ENCODE assay signal across 9 cellular contexts in genomic region chr21:29017639-29018237, GRCh38. TPM values are rescaled to one million over a fixed set of nuclear protein-coding genes. Genes with fewer than 3 reads are reported as not detected.
A peak's percentile ranks its signal among the peaks of the same experiment; 100 is the strongest.
DNase-seq lines count a peak whose midpoint lies in the region; ATAC-seq and TF ChIP-seq lines count a peak whose summit lies in the region.
"Had no signal": no experiment of that assay in that cellular context is flagged by ENCODE, and none has a peak within 500 bp of the region (broad histone marks: within the 10 kb centered on the region; RNA-seq: fewer than 3 reads in every experiment).

No MANE protein-coding gene starts in this region.

- POLR2A ChIA-PET in PC-3 (lab: Charles Lee; ENCODE audit: unreplicated experiment), result no interaction called here

- in situ Hi-C loops in GM23248 (cut with MboI) (no loop called here), brain microvascular endothelial cell (cut with HindIII; ENCODE audit: low pct_ligation_motif_present, low sequenced_read_pairs) (no loop called here)

- H3F3A ChIP-seq in GM23248 (ENCODE audit: insufficient read depth) (no peaks in the 10 kb centered on the region), PC-3 (ENCODE audit: low read length, unreplicated experiment) (no peaks in the 10 kb centered on the region)

- H3K9me3 ChIP-seq in GM23248 (ENCODE audit: low read depth) (no peaks in the 10 kb centered on the region), PC-3 (ENCODE audit: low read length) (no peaks in the 10 kb centered on the region), esophagus muscularis mucosa (no peaks in the 10 kb centered on the region)
- H3K9me3 ChIP-seq: neutrophil had no signal

- H3K36me3 ChIP-seq in GM23248 (ENCODE audit: low read depth) (no peaks in the 10 kb centered on the region), PC-3 (ENCODE audit: low read depth, low read length) (no peaks in the 10 kb centered on the region), esophagus muscularis mucosa (no peaks in the 10 kb centered on the region), brain microvascular endothelial cell (replicated peaks) (no peaks in the 10 kb centered on the region)
- H3K36me3 ChIP-seq: neutrophil had no signal

- BruUV-seq in PC-3 (replicated peaks; lab: Mats Ljungman, UMichigan), result no TSS peak

- intact Hi-C loops in PC-3 (cut with micrococcal nuclease) (no loop called here), esophagus muscularis mucosa (cut with DNase I) (no loop called here)

- no peak for TF ChIP-seq POLR2A in esophagus muscularis mucosa (IDR thresholded peaks at IDR 0.05; ENCODE audit: low read depth)

- H3K27ac ChIP-seq in GM23248, result no peak overlapping the region
- no peak overlapping the region for H3K27ac ChIP-seq in PC-3 (ENCODE audit: low read length)
- no peak overlapping the region for H3K27ac ChIP-seq in esophagus muscularis mucosa (replicated peaks in 1 of 4)
- peak overlapping the region in 9 of 21 experiments; percentile 9 to 96 (median 91) for H3K27ac ChIP-seq in skin epidermis
- no peak overlapping the region for H3K27ac ChIP-seq in brain microvascular endothelial cell
- H3K27ac ChIP-seq: neutrophil had no signal

- no peak for TF ChIP-seq EP300 in esophagus muscularis mucosa (IDR thresholded peaks at IDR 0.05)

- H3K4me2 ChIP-seq in GM23248 (ENCODE audit: unreplicated experiment) (peak overlapping the region; percentile 59), PC-3 (ENCODE audit: low read length) (peak overlapping the region; percentile 88)

- H3K27me3 ChIP-seq in GM23248 (replicated peaks; ENCODE audit: insufficient read depth) (no peaks in the 10 kb centered on the region), PC-3 (ENCODE audit: low read length) (no peaks in the 10 kb centered on the region), esophagus muscularis mucosa (no peaks in the 10 kb centered on the region), brain microvascular endothelial cell (replicated peaks) (no peaks in the 10 kb centered on the region)
- H3K27me3 ChIP-seq: neutrophil had no signal

- H3K79me2 ChIP-seq in GM23248 (ENCODE audit: insufficient read depth) (peaks cover 39% of the 10 kb centered on the region), PC-3 (ENCODE audit: low read length) (peaks cover 33% of the 10 kb centered on the region)

- DNase-seq in GM23248, result peak; percentile 18
- DNase-seq in PC-3, result no peak
- DNase-seq in esophagus muscularis mucosa (ENCODE audit: extremely low spot score), result no peak
- DNase-seq in pons (ENCODE audit: low spot score), result no peak
- no peak for DNase-seq in brain microvascular endothelial cell
- DNase-seq in GOT3 (lab: John Stamatoyannopoulos, UW), result no peak
- DNase-seq: activated CD4-positive, alpha-beta T cell treated with anti-CD3 and anti-CD28 coated beads, Interleukin-2, amount 50 U/mL, for 1 hour had no signal

- peak overlapping the region; percentile 76 for H3K4me3 ChIP-seq in GM23248
- H3K4me3 ChIP-seq in PC-3 (ENCODE audit: low read length), result peak overlapping the region; percentile 91
- H3K4me3 ChIP-seq in esophagus muscularis mucosa, result peak overlapping the region; percentile 78 to 97 (median 87)
- peak overlapping the region in 4 of 7 experiments; percentile 64 to 85 (median 76) for H3K4me3 ChIP-seq in skin epidermis
- H3K4me3 ChIP-seq in brain microvascular endothelial cell (ENCODE audit: low read depth, low read length), result no peak overlapping the region

- no peak for TF ChIP-seq CTCF in PC-3 (conservative IDR thresholded peaks at IDR 0.05; ENCODE audit: low read depth, low read length)
- no peak for TF ChIP-seq CTCF in esophagus muscularis mucosa (IDR thresholded peaks at IDR 0.05)
- no peak for TF ChIP-seq CTCF in brain microvascular endothelial cell (IDR thresholded peaks at IDR 0.05; ENCODE audit: low read depth, low read length, missing control alignments)

- H3K9me2 ChIP-seq in GM23248 (ENCODE audit: insufficient read depth) (no peaks in the 10 kb centered on the region), PC-3 (replicated peaks; ENCODE audit: low read length) (no peaks in the 10 kb centered on the region)

- ATAC-seq in PC-3, result no peak

- 66 to 67% methylated on average over 6 of the region's 6 CpGs for WGBS in GM23248 (ENCODE audit: low coverage in 1 of 2, low lambda C conversion rate in 2 of 2, missing lambda C conversion rate in 2 of 2), 2 experiments
- WGBS in esophagus muscularis mucosa, result 76% methylated on average over 6 of the region's 6 CpGs

- H4K20me1 ChIP-seq in GM23248 (ENCODE audit: insufficient read depth), result no peaks in the 10 kb centered on the region
- H4K20me1 ChIP-seq in PC-3 (ENCODE audit: low read length), result no peaks in the 10 kb centered on the region

- H3K4me1 ChIP-seq in GM23248 (ENCODE audit: insufficient read depth), result no peaks in the 10 kb centered on the region
- peaks cover 11% of the 10 kb centered on the region for H3K4me1 ChIP-seq in PC-3 (ENCODE audit: insufficient read depth, low read length)
- H3K4me1 ChIP-seq in esophagus muscularis mucosa, result peaks cover 12 to 24% (median 22%) of the 10 kb centered on the region in 4 donors

- CTCF ChIA-PET in PC-3 (lab: Charles Lee), result no interaction called here

- peak overlapping the region; percentile 83 for H3K9ac ChIP-seq in GM23248
- H3K9ac ChIP-seq in PC-3 (ENCODE audit: low read length), result peak overlapping the region; percentile 97; the same call in 1 of the 2 replicates

- H2AFZ ChIP-seq in GM23248 (peak overlapping the region; percentile 75), PC-3 (ENCODE audit: low read length) (peak overlapping the region; percentile 5; the same call in 1 of the 2 replicates)

RNA-seq across cellular contexts. Expression of gene RWDD2B, which starts 1.4 kb away (rescaled TPM):
- total RNA-seq in GM23248 (2014; rRNA removed; shearing (Covaris generic)), result 15.9 and 16.0 TPM in 2 replicates
- 30.8 and 32.5 TPM in 2 replicates for polyA plus RNA-seq in GM23248 (2016; fragmentation: Nextera tagmentation; extraction: Ambion mirVana)
- 10.3 and 20.2 TPM in 2 replicates for total RNA-seq in PC-3 (2014; rRNA removed)
- total RNA-seq in esophagus muscularis mucosa, result 10 to 100 TPM in 3 of 4 donors, 1 to 10 TPM in 1; 8.3 to 16.2 (median 12.9) TPM

RNA-seq across cellular contexts. Expression of gene USP16, which starts 6.7 kb away (rescaled TPM):
- 30.2 and 33.5 TPM in 2 replicates for total RNA-seq in GM23248 (2014; rRNA removed; shearing (Covaris generic))
- 36.8 and 46.8 TPM in 2 replicates for polyA plus RNA-seq in GM23248 (2016; fragmentation: Nextera tagmentation; extraction: Ambion mirVana)
- total RNA-seq in PC-3 (2014; rRNA removed), result 21.2 and 24.1 TPM in 2 replicates
- total RNA-seq in esophagus muscularis mucosa, result 10 to 100 TPM; 31.3 to 47.8 (median 38.7) TPM

RNA-seq across cellular contexts. Expression of gene LTN1, which starts 25.1 kb away (rescaled TPM):
- total RNA-seq in GM23248 (2014; rRNA removed; shearing (Covaris generic)), result 20.4 and 26.0 TPM in 2 replicates
- 14.7 and 16.8 TPM in 2 replicates for polyA plus RNA-seq in GM23248 (2016; fragmentation: Nextera tagmentation; extraction: Ambion mirVana)
- total RNA-seq in PC-3 (2014; rRNA removed) (16.4 and 21.0 TPM in 2 replicates), esophagus muscularis mucosa (10 to 100 TPM; 19.4 to 39.7 (median 26.5) TPM)

RNA-seq across cellular contexts. Expression of gene CCT8, which starts 55.7 kb away (rescaled TPM):
- 148 and 151 TPM in 2 replicates for total RNA-seq in GM23248 (2014; rRNA removed; shearing (Covaris generic))
- 153 and 154 TPM in 2 replicates for polyA plus RNA-seq in GM23248 (2016; fragmentation: Nextera tagmentation; extraction: Ambion mirVana)
- 228 and 244 TPM in 2 replicates for total RNA-seq in PC-3 (2014; rRNA removed)
- 100 to 1,000 TPM in 1 of 4 donors, 10 to 100 TPM in 3; 73.9 to 104 (median 85.4) TPM for total RNA-seq in esophagus muscularis mucosa
